Comparison of ENCODE assay signal across 1 cellular context in genomic region chr22:50327711-50328019, GRCh38.
TF ChIP-seq lines count a peak whose summit lies in the region.

No MANE protein-coding gene starts in this region.

TF ChIP-seq in endothelial cell of umbilical vein, 7 proteins besides CTCF, POLR2A, EP300 and RAD21:
- TF ChIP-seq JUN (IDR thresholded peaks at IDR 0.05; ENCODE audit: borderline replicate concordance, insufficient read depth, insufficient read length, low read depth), result no peak
- TF ChIP-seq MYC (IDR thresholded peaks at IDR 0.05; ENCODE audit: low read depth, low read length), result no peak
- TF ChIP-seq FOS (IDR thresholded peaks at IDR 0.05; ENCODE audit: borderline replicate concordance, insufficient read depth, low read length), result no peak
- TF ChIP-seq MAX (IDR thresholded peaks at IDR 0.05; ENCODE audit: insufficient read depth, insufficient read length), result no peak
- TF ChIP-seq EZH2 (IDR thresholded peaks at IDR 0.05; ENCODE audit: borderline replicate concordance, low read depth, low read length, severe bottlenecking), result no peak
- TF ChIP-seq POLR2AphosphoS5 (IDR thresholded peaks at IDR 0.05; ENCODE audit: insufficient read depth, low read depth, low read length), result no peak
- TF ChIP-seq GATA2 (IDR thresholded peaks at IDR 0.05; ENCODE audit: insufficient read depth, insufficient read length, low read depth, low read length), result no peak
